Comparison of ENCODE assay signal across 11 cellular contexts in genomic region chr1:15245593-15246325, GRCh38. TPM values are rescaled to one million over a fixed set of nuclear protein-coding genes. Genes with fewer than 3 reads are reported as not detected.
DNase-seq lines count a peak whose midpoint lies in the region; ATAC-seq and TF ChIP-seq lines count a peak whose summit lies in the region.
"Had no signal": no experiment of that assay in that cellular context is flagged by ENCODE, and none has a peak within 500 bp of the region (broad histone marks: within the 10 kb centered on the region; RNA-seq: fewer than 3 reads in every experiment).

No MANE protein-coding gene starts in this region.

- no peaks in the 10 kb centered on the region for H3K9me2 ChIP-seq in PC-3 (replicated peaks; ENCODE audit: low read length)

- H4K20me1 ChIP-seq in mammary epithelial cell (ENCODE audit: insufficient read depth, low read length) (no peaks in the 10 kb centered on the region), PC-3 (ENCODE audit: low read length) (no peaks in the 10 kb centered on the region)
- H4K20me1 ChIP-seq: BLaER1 had no signal

- TF ChIP-seq CTCF in HEK293 (tag by site-specific recombination; IDR thresholded peaks at IDR 0.05) (no peak), mammary epithelial cell (conservative IDR thresholded peaks at IDR 0.05 in 1 of 2, IDR thresholded peaks at IDR 0.05 in 1 of 2; ENCODE audit: extremely low read depth in 1 of 2, insufficient read depth in 1 of 2, low read depth in 1 of 2, low read length in 2 of 2) (no peak), PC-3 (conservative IDR thresholded peaks at IDR 0.05; ENCODE audit: low read depth, low read length) (no peak)

- in situ Hi-C loops in mammary epithelial cell (cut with MboI; ENCODE audit: low sequenced_read_pairs in 2 of 2), result no loop called here

- no peak overlapping the region for H3K18ac ChIP-seq in mesenchymal stem cell (ENCODE audit: low read depth in 1 of 2, low read length in 2 of 2)

- no peak overlapping the region for H3K14ac ChIP-seq in mesenchymal stem cell (ENCODE audit: low read length in 2 of 2)

- peak overlapping the region in 1 of 2 experiments; percentile 48 for H2BK12ac ChIP-seq in mesenchymal stem cell (ENCODE audit: low read length in 2 of 2)

- DNase-seq in AG08395 (ENCODE audit: low spot score) (peak; percentile 65), mammary epithelial cell (peak; percentile 36), mesenchymal stem cell (peak; percentile 66), DMS53 (lab: John Stamatoyannopoulos, UW) (no peak), PC-3 (no peak), NCI-H524 (lab: John Stamatoyannopoulos, UW) (no peak), H4 (ENCODE audit: low spot score) (no peak)
- DNase-seq: glutamatergic neuron had no signal

- H2AFZ ChIP-seq in mammary epithelial cell (ENCODE audit: low read depth, low read length) (no peak overlapping the region), mesenchymal stem cell (ENCODE audit: low read depth, low read length) (no peak overlapping the region), PC-3 (ENCODE audit: low read length) (no peak overlapping the region)

- H3K79me2 ChIP-seq in mammary epithelial cell (ENCODE audit: insufficient read depth, low read length) (no peaks in the 10 kb centered on the region), PC-3 (ENCODE audit: low read length) (no peaks in the 10 kb centered on the region)

- H2BK120ac ChIP-seq in mesenchymal stem cell (ENCODE audit: low read depth, low read length), result no peak overlapping the region

- H3K9me3 ChIP-seq in HEK293 (ENCODE audit: control insufficient read depth, insufficient read depth, low read depth, low read length), result no peaks in the 10 kb centered on the region
- H3K9me3 ChIP-seq in mammary epithelial cell (replicated peaks; ENCODE audit: insufficient read depth, low read length), result no peaks in the 10 kb centered on the region
- peaks cover 2% of the 10 kb centered on the region for H3K9me3 ChIP-seq in mesenchymal stem cell (ENCODE audit: control insufficient read depth, low read length)
- H3K9me3 ChIP-seq in PC-3 (ENCODE audit: low read length), result no peaks in the 10 kb centered on the region
- H3K9me3 ChIP-seq: suprapubic skin had no signal

- intact Hi-C loops in mammary epithelial cell (cut with micrococcal nuclease), result no loop called here
- intact Hi-C loops in PC-3 (cut with micrococcal nuclease), result no loop called here

- no peaks in the 10 kb centered on the region for H3F3A ChIP-seq in PC-3 (ENCODE audit: low read length, unreplicated experiment)

- no peak overlapping the region for H3K4me3 ChIP-seq in HEK293 (ENCODE audit: low read depth, low read length)
- H3K4me3 ChIP-seq in mammary epithelial cell (replicated peaks in 1 of 3; ENCODE audit: insufficient read depth in 1 of 3, low read depth in 2 of 3, low read length in 3 of 3), result no peak overlapping the region
- H3K4me3 ChIP-seq in mesenchymal stem cell (ENCODE audit: insufficient read depth in 1 of 2, low read depth in 1 of 2, low read length in 2 of 2), result no peak overlapping the region
- H3K4me3 ChIP-seq in PC-3 (ENCODE audit: low read length), result no peak overlapping the region
- H3K4me3 ChIP-seq: BLaER1, suprapubic skin had no signal

- no peak for ATAC-seq in PC-3

- no peak overlapping the region for H3K9ac ChIP-seq in mammary epithelial cell (ENCODE audit: insufficient read depth, low read length)
- H3K9ac ChIP-seq in mesenchymal stem cell (ENCODE audit: low read length), result no peak overlapping the region
- H3K9ac ChIP-seq in PC-3 (ENCODE audit: low read length), result no peak overlapping the region
- H3K9ac ChIP-seq: BLaER1 had no signal

- CTCF ChIA-PET in HEK293 (lab: Yijun Ruan, JAX) (interaction anchor here (0.7 to 2.9 kb wide), 3 partner anchors 20 to 117 kb away, joined by 3 to 10 read pairs (median 3); no protein-coding TSS in a partner anchor), mammary epithelial cell (lab: Charles Lee; ENCODE audit: low non-redundant PET) (no interaction called here), PC-3 (lab: Charles Lee) (no interaction called here)

- no peak overlapping the region for H2BK15ac ChIP-seq in mesenchymal stem cell (ENCODE audit: low read depth, poor library complexity, severe bottlenecking)

- H4K91ac ChIP-seq in mesenchymal stem cell (ENCODE audit: low read length), result no peak overlapping the region

- no peaks in the 10 kb centered on the region for H3K4me1 ChIP-seq in HEK293 (ENCODE audit: control insufficient read depth, insufficient read depth, low read length)
- peaks cover 4% of the 10 kb centered on the region for H3K4me1 ChIP-seq in mammary epithelial cell (ENCODE audit: insufficient read depth, low read length)
- H3K4me1 ChIP-seq in mesenchymal stem cell (ENCODE audit: control insufficient read depth, insufficient read depth, low read depth, low read length), result peaks cover 9% of the 10 kb centered on the region
- no peaks in the 10 kb centered on the region for H3K4me1 ChIP-seq in PC-3 (ENCODE audit: insufficient read depth, low read length)

- POLR2A ChIA-PET in HEK293 (lab: Yijun Ruan, JAX) (no interaction called here), PC-3 (lab: Charles Lee; ENCODE audit: unreplicated experiment) (no interaction called here)

- no TSS peak for BruUV-seq in mammary epithelial cell (replicated peaks; lab: Mats Ljungman, UMichigan)
- no TSS peak for BruUV-seq in PC-3 (replicated peaks; lab: Mats Ljungman, UMichigan)

- H3K27ac ChIP-seq in HEK293 (ENCODE audit: extremely low read depth, low read depth, low read length) (no peak overlapping the region), mammary epithelial cell (ENCODE audit: insufficient read depth, low read depth, low read length) (no peak overlapping the region), mesenchymal stem cell (ENCODE audit: low read length, poor library complexity, severe bottlenecking) (no peak overlapping the region), PC-3 (ENCODE audit: low read length) (no peak overlapping the region)
- H3K27ac ChIP-seq: BLaER1, suprapubic skin had no signal

- H4K8ac ChIP-seq in mesenchymal stem cell (ENCODE audit: low read length), result peak overlapping the region; percentile 32

- no peak overlapping the region for H3K23ac ChIP-seq in mesenchymal stem cell (ENCODE audit: low read length in 2 of 2)

- H3K36me3 ChIP-seq in HEK293 (ENCODE audit: control insufficient read depth in 2 of 2, insufficient read depth in 1 of 2, low read length in 2 of 2) (no peaks in the 10 kb centered on the region), mammary epithelial cell (ENCODE audit: insufficient read depth, low read length) (no peaks in the 10 kb centered on the region), mesenchymal stem cell (ENCODE audit: control insufficient read depth in 1 of 2, insufficient read depth in 2 of 2, low read depth in 1 of 2, low read length in 2 of 2) (no peaks in the 10 kb centered on the region), PC-3 (ENCODE audit: low read depth, low read length) (no peaks in the 10 kb centered on the region)
- H3K36me3 ChIP-seq: BLaER1, suprapubic skin had no signal

- 37% methylated on average over 10 of the region's 10 CpGs for WGBS in mammary epithelial cell (ENCODE audit: low coverage, missing lambda C conversion rate)
- WGBS in mesenchymal stem cell, result 66% methylated on average over 9 of the region's 10 CpGs

- H3K27me3 ChIP-seq in mammary epithelial cell (ENCODE audit: insufficient read depth, low read length), result no peaks in the 10 kb centered on the region
- peaks cover 3 to 71% of the 10 kb centered on the region in 2 experiments for H3K27me3 ChIP-seq in mesenchymal stem cell (ENCODE audit: control insufficient read depth in 1 of 2, insufficient read depth in 1 of 2, low read length in 2 of 2)
- no peaks in the 10 kb centered on the region; the same call in 1 of the 2 replicates for H3K27me3 ChIP-seq in PC-3 (ENCODE audit: low read length)

- no peak overlapping the region for H3K4ac ChIP-seq in mesenchymal stem cell (ENCODE audit: low read depth in 1 of 2, low read length in 2 of 2)

- H2AK5ac ChIP-seq in mesenchymal stem cell (ENCODE audit: low read length, severe bottlenecking), result no peak overlapping the region

- H2BK5ac ChIP-seq in mesenchymal stem cell (ENCODE audit: low read depth, low read length, poor library complexity, severe bottlenecking), result no peak overlapping the region

- dilution Hi-C loops in mammary epithelial cell (cut with HindIII; ENCODE audit: low sequenced_read_pairs), result no loop called here

- H3K79me1 ChIP-seq in mesenchymal stem cell (replicated peaks; ENCODE audit: low read length, poor library complexity, severe bottlenecking), result no peaks in the 10 kb centered on the region

- H3K4me2 ChIP-seq in mammary epithelial cell (ENCODE audit: insufficient read depth, low read depth, low read length) (no peak overlapping the region), mesenchymal stem cell (ENCODE audit: low read length, poor library complexity, severe bottlenecking) (no peak overlapping the region), PC-3 (ENCODE audit: low read length) (no peak overlapping the region)

TF ChIP-seq in HEK293, 187 proteins besides CTCF, POLR2A, EP300 and RAD21 (continues in another document):
- TF ChIP-seq ZNF664 (tag by site-specific recombination; IDR thresholded peaks at IDR 0.05), result no peak
- 0 out of 2 replicates have a peak, but pooled peaks have one; percentile 12 for TF ChIP-seq ZIC2 (tag by site-specific recombination; IDR thresholded peaks at IDR 0.05)
- no peak for TF ChIP-seq ZNF18 (tag by site-specific recombination; IDR thresholded peaks at IDR 0.05)

RNA-seq across cellular contexts. Expression of gene FHAD1, which starts 1.3 kb away (rescaled TPM):
- total RNA-seq in mammary epithelial cell (under 1 TPM; 0.12 to 0.33 TPM), PC-3 (2014; rRNA removed) (0.95 and 1.4 TPM in 2 replicates)
- polyA plus RNA-seq in mammary epithelial cell, result 0.03 TPM
- polyA minus RNA-seq in mammary epithelial cell, result not detected
- polyA plus RNA-seq in mesenchymal stem cell (2013, experiment 1 of 2), result 0.21 TPM
- polyA plus RNA-seq in mesenchymal stem cell (2013, experiment 2 of 2), result 0.18 TPM
- 0.17 TPM in 1 of 2 replicates, not detected in the other for total RNA-seq in H4 (2014; rRNA removed; shearing (Covaris generic))

Comparison
In these comparisons a context has a peak if more than half of its experiments do, and no peak if none do; other contexts are left out.
1. DNase-seq: peak in AG08395 (single experiment), mammary epithelial cell (single experiment) and mesenchymal stem cell (single experiment); none in DMS53 (single experiment), PC-3 (single experiment), NCI-H524 (0 of 2) and H4 (single experiment).